Comparison of ENCODE assay signal across 8 cellular contexts in genomic region chr20:62063601-62063980, GRCh38. TPM values are rescaled to one million over a fixed set of nuclear protein-coding genes. Genes with fewer than 3 reads are reported as not detected.
DNase-seq lines count a peak whose midpoint lies in the region; ATAC-seq and TF ChIP-seq lines count a peak whose summit lies in the region.

No MANE protein-coding gene starts in this region.

- H3K27ac ChIP-seq in PC-9 (no peak overlapping the region), esophagus squamous epithelium (no peak overlapping the region)

- intact Hi-C loops in PC-9 (cut with micrococcal nuclease; ENCODE audit: unreplicated experiment) = loop anchor here (5.0 kb wide), 1 partner anchor 74 kb away; no protein-coding TSS in a partner anchor
- intact Hi-C loops in esophagus squamous epithelium (cut with DNase I) = no loop called here
- intact Hi-C loops in posterior cingulate gyrus (cut with DNase I) = loop anchor here (5.0 kb wide), 1 partner anchor 46 kb away; no protein-coding TSS in a partner anchor

- no peaks in the 10 kb centered on the region for H3K9me2 ChIP-seq in PC-9 (ENCODE audit: insufficient read depth)

- ATAC-seq in GM21528 (IDR thresholded peaks at IDR 0.05; ENCODE audit: low FRiP score, unreplicated experiment) = no peak
- no peak for ATAC-seq in HG03159 (IDR thresholded peaks at IDR 0.05; ENCODE audit: unreplicated experiment)

- no peaks in the 10 kb centered on the region; the same call in 1 of the 2 replicates for H3F3A ChIP-seq in PC-9 (ENCODE audit: insufficient read depth, low read depth)

- H3K36me3 ChIP-seq in PC-9 (ENCODE audit: low read depth) (no peaks in the 10 kb centered on the region), esophagus squamous epithelium (no peaks in the 10 kb centered on the region)

- BruUV-seq in PC-9 (replicated peaks; lab: Mats Ljungman, UMichigan) = no TSS peak

- H3K4me1 ChIP-seq in PC-9 (replicated peaks; ENCODE audit: insufficient read depth) = peaks cover 16% of the 10 kb centered on the region
- H3K4me1 ChIP-seq in esophagus squamous epithelium = peaks cover 21 to 62% (median 31%) of the 10 kb centered on the region in 3 donors

- CTCF ChIA-PET in PC-9 (lab: Charles Lee) = no interaction called here

- no peak overlapping the region for H2AFZ ChIP-seq in PC-9

- no peak for TF ChIP-seq POLR2A in esophagus squamous epithelium (IDR thresholded peaks at IDR 0.05)

- TF ChIP-seq CTCF in PC-9 (conservative IDR thresholded peaks at IDR 0.05) (no peak), esophagus squamous epithelium (IDR thresholded peaks at IDR 0.05) (no peak)

- peak overlapping the region; percentile 90 for H3K4me2 ChIP-seq in PC-9

- H3K9me3 ChIP-seq in PC-9 (ENCODE audit: insufficient read depth, low read depth) = no peaks in the 10 kb centered on the region
- no peaks in the 10 kb centered on the region for H3K9me3 ChIP-seq in esophagus squamous epithelium

- H3K4me3 ChIP-seq in PC-9 = peak overlapping the region; percentile 59; the same call in 1 of the 2 replicates
- peak overlapping the region in 3 of 4 donors; percentile 36 to 75 (median 55) for H3K4me3 ChIP-seq in esophagus squamous epithelium

- DNase-seq in ELR (ENCODE audit: low read depth) (peak; percentile 15), PC-9 (no peak), esophagus squamous epithelium (lab: John Stamatoyannopoulos, UW) (no peak), posterior cingulate gyrus (peak in 9 of 10 donors; percentile 25 to 92 (median 52)), OCI-M2 (lab: John Stamatoyannopoulos, UW; ENCODE audit: unreplicated experiment) (no peak)
- no peak for DNase-seq in activated effector memory CD4-positive, alpha-beta T cell treated with anti-CD3 and anti-CD28 coated beads, Interleukin-2, amount 50 U/mL, for 16 hours

- H3K27me3 ChIP-seq in PC-9 (ENCODE audit: insufficient read depth, low read depth) (no peaks in the 10 kb centered on the region), esophagus squamous epithelium (no peaks in the 10 kb centered on the region)

- peaks cover 57% of the 10 kb centered on the region for H3K79me2 ChIP-seq in PC-9 (ENCODE audit: low read depth)

- POLR2A ChIA-PET in PC-9 (lab: Charles Lee; ENCODE audit: unreplicated experiment) = no interaction called here

- no CpG with 5 or more reads among the region's 23 CpGs for WGBS in esophagus squamous epithelium, 2 donors

- H4K20me1 ChIP-seq in PC-9 (ENCODE audit: insufficient read depth) = peaks cover 35% of the 10 kb centered on the region

RNA-seq across cellular contexts. Expression of gene TAF4, which starts 2.1 kb away (rescaled TPM):
- total RNA-seq in PC-9 (2021) (25.8 and 32.5 TPM in 2 replicates), esophagus squamous epithelium (10 to 100 TPM in 3 of 4 donors, 1 to 10 TPM in 1; 4.9 to 16.5 (median 14.4) TPM)

RNA-seq across cellular contexts. Expression of gene LSM14B, which starts 58.7 kb away (rescaled TPM):
- 61.5 and 67.2 TPM in 2 replicates for total RNA-seq in PC-9 (2021)
- 10 to 100 TPM; 18.1 to 30.5 (median 21.7) TPM for total RNA-seq in esophagus squamous epithelium

Comparison
In these comparisons a context has a peak if more than half of its experiments do, and no peak if none do; other contexts are left out.
1. DNase-seq: peak in ELR (single experiment) and posterior cingulate gyrus (9 of 10); none in PC-9 (0 of 2), esophagus squamous epithelium (single experiment), activated effector memory CD4-positive, alpha-beta T cell treated with anti-CD3 and anti-CD28 coated beads, Interleukin-2, amount 50 U/mL, for 16 hours (single experiment) and OCI-M2 (single experiment).